17 cellular contexts compared by ENCODE assay signal in genomic region chr3:13108861-13109260, GRCh38. TPM values are rescaled to one million over a fixed set of nuclear protein-coding genes. Genes with fewer than 3 reads are reported as not detected.
DNase-seq lines count a peak whose midpoint lies in the region; ATAC-seq, FAIRE-seq and TF ChIP-seq lines count a peak whose summit lies in the region.
"Had no signal": no experiment of that assay in that cellular context is flagged by ENCODE, and none has a peak within 500 bp of the region (broad histone marks: within the 10 kb centered on the region; RNA-seq: fewer than 3 reads in every experiment).

No MANE protein-coding gene starts in this region.

- no peaks in the 10 kb centered on the region for H3K36me3 ChIP-seq in right lobe of liver
- 0 out of 5 replicates have a peak, but pooled peaks cover 0 to 1% of the 10 kb centered on the region in 2 experiments for H3K36me3 ChIP-seq in HepG2 (replicated peaks in 1 of 2; ENCODE audit: control insufficient read depth in 1 of 2, insufficient read depth in 2 of 2, low read length in 2 of 2)
- no peaks in the 10 kb centered on the region for H3K36me3 ChIP-seq in mucosa of descending colon (ENCODE audit: low read depth)
- H3K36me3 ChIP-seq in upper lobe of right lung: no peaks in the 10 kb centered on the region

- TF ChIP-seq CTCF in right lobe of liver (IDR thresholded peaks at IDR 0.05) (no peak), HepG2 (CRISPR knock-in tag; IDR thresholded peaks at IDR 0.05) (no peak), chondrocyte (IDR thresholded peaks at IDR 0.05) (no peak), mucosa of descending colon (IDR thresholded peaks at IDR 0.05) (no peak), upper lobe of right lung (IDR thresholded peaks at IDR 0.05) (no peak), GM10248 (IDR thresholded peaks at IDR 0.05; ENCODE audit: control extremely low read depth, extremely low read depth, low read depth, missing control alignments) (no peak)

- H3K27ac ChIP-seq in right lobe of liver (no peak overlapping the region), HepG2 (ENCODE audit: extremely low read length, insufficient read depth, low read length) (no peak overlapping the region), upper lobe of right lung (no peak overlapping the region)
- H3K27ac ChIP-seq: KMS-11 had no signal

- H3K9me3 ChIP-seq in right lobe of liver (no peaks in the 10 kb centered on the region), HepG2 (ENCODE audit: low read length) (no peaks in the 10 kb centered on the region), mucosa of descending colon (no peaks in the 10 kb centered on the region), upper lobe of right lung (no peaks in the 10 kb centered on the region)

- TF ChIP-seq RAD21 in HepG2 (CRISPR knock-in tag; IDR thresholded peaks at IDR 0.05): no peak

- no peak overlapping the region for H3K4me3 Mint-ChIP-seq in chondrocyte (ENCODE audit: unreplicated experiment)

- POLR2A ChIA-PET in HepG2 (lab: Yijun Ruan, JAX): no interaction called here
- POLR2A ChIA-PET in GM10248 (lab: Yijun Ruan, JAX): no interaction called here

- no peak for FAIRE-seq in HepG2 (lab: Jason Lieb, UNC)
- FAIRE-seq: GM12892 had no signal

- H2AFZ ChIP-seq in HepG2 (ENCODE audit: low read length): no peak overlapping the region

- no peaks in the 10 kb centered on the region for H3K36me3 Mint-ChIP-seq in chondrocyte (ENCODE audit: low read depth)
- H3K36me3 Mint-ChIP-seq: CD14-positive monocyte had no signal

- intact Hi-C loops in right lobe of liver (cut with DNase I): no loop called here
- intact Hi-C loops in HepG2 (cut with micrococcal nuclease; ENCODE audit: unreplicated experiment): no loop called here
- intact Hi-C loops in mucosa of descending colon (cut with DNase I, micrococcal nuclease): no loop called here
- intact Hi-C loops in upper lobe of right lung (cut with DNase I): no loop called here

- H3K4me3 ChIP-seq in right lobe of liver (no peak overlapping the region), HepG2 (replicated peaks in 1 of 3; ENCODE audit: insufficient read depth in 1 of 3, low read depth in 2 of 3, low read length in 3 of 3) (no peak overlapping the region), mucosa of descending colon (no peak overlapping the region), upper lobe of right lung (no peak overlapping the region)

- in situ Hi-C loops in HepG2 (cut with HindIII; ENCODE audit: extremely low pct_ligation_motif_present, low pct_unique_long_range_greater_than_20kb): no loop called here

- no peak for TF ChIP-seq POLR2A in right lobe of liver (IDR thresholded peaks at IDR 0.05)
- TF ChIP-seq POLR2A in HepG2 (IDR thresholded peaks at IDR 0.05; ENCODE audit: insufficient read depth in 1 of 2, low read depth in 2 of 2, low read length in 2 of 2): no peak

- CTCF ChIA-PET in HepG2 (lab: Yijun Ruan, JAX; ENCODE audit: low intra/inter-chr PET ratio, low total read pairs) (no interaction called here), GM10248 (lab: Yijun Ruan, JAX) (interaction anchor here (1.2 kb wide), 1 partner anchor 368 kb away, joined by 3 read pairs; no protein-coding TSS in a partner anchor)

- H3K4me1 ChIP-seq in right lobe of liver (peaks cover 0 to 18% (median 6%) of the 10 kb centered on the region in 4 donors), HepG2 (ENCODE audit: insufficient read depth, low read length) (peaks cover 39% of the 10 kb centered on the region), mucosa of descending colon (ENCODE audit: low read depth) (peaks cover 13% of the 10 kb centered on the region), upper lobe of right lung (no peaks in the 10 kb centered on the region)

- peaks cover 16% of the 10 kb centered on the region; the same call in 1 of the 2 replicates for H4K20me1 ChIP-seq in HepG2 (ENCODE audit: insufficient read depth, low read length)

- no peak overlapping the region for H3K27ac Mint-ChIP-seq in chondrocyte (ENCODE audit: unreplicated experiment)
- H3K27ac Mint-ChIP-seq: CD14-positive monocyte had no signal

- no TSS peak for BruUV-seq in HepG2 (replicated peaks; lab: Mats Ljungman, UMichigan)

- H3K4me2 ChIP-seq in HepG2 (ENCODE audit: low read depth, low read length): no peak overlapping the region
- H3K4me2 ChIP-seq: KMS-11 had no signal

- TF ChIP-seq EP300 in HepG2 (IDR thresholded peaks at IDR 0.05; ENCODE audit: low read depth in 2 of 2, low read length in 2 of 2) (no peak), HepG2 (CRISPR knock-in tag; IDR thresholded peaks at IDR 0.05; ENCODE audit: borderline replicate concordance) (no peak)

- peak in 2 of 3 donors; percentile 5 to 21 for DNase-seq in right lobe of liver
- DNase-seq in HepG2 (ENCODE audit: low spot score): no peak
- DNase-seq in chondrocyte (ENCODE audit: low spot score): peak; percentile 46
- DNase-seq in mucosa of descending colon: peak in 2 of 3 donors; percentile 24 to 25
- peak; percentile 45 for DNase-seq in upper lobe of right lung
- no peak for DNase-seq in NCI-H2196 (lab: John Stamatoyannopoulos, UW; ENCODE audit: unreplicated experiment)
- DNase-seq in GM10248 (ENCODE audit: extremely low spot score): no peak
- no peak for DNase-seq in midbrain (lab: John Stamatoyannopoulos, UW)
- DNase-seq: DMS 273 treated with DMSO at 0.1 percent for 48 hours, GF-D8, GOT3, NCI-H1436 treated with DMSO at 0.1 percent for 48 hours, NCI-H2029 treated with DMSO at 0.1 percent for 48 hours, NCI-H524 had no signal

- H3K9ac ChIP-seq in HepG2 (ENCODE audit: insufficient read depth, low read depth, low read length): no peak overlapping the region
- H3K9ac ChIP-seq: KMS-11 had no signal

- H3K9me3 Mint-ChIP-seq in chondrocyte (ENCODE audit: low read depth): no peaks in the 10 kb centered on the region

- H3K27me3 ChIP-seq in right lobe of liver (no peaks in the 10 kb centered on the region), HepG2 (ENCODE audit: control insufficient read depth in 1 of 2, insufficient read depth in 2 of 2, low read length in 2 of 2) (no peaks in the 10 kb centered on the region), upper lobe of right lung (no peaks in the 10 kb centered on the region)

- H3K4me1 Mint-ChIP-seq in chondrocyte (ENCODE audit: low read depth): no peaks in the 10 kb centered on the region

- ATAC-seq in right lobe of liver (no peak), HepG2 (no peak), mucosa of descending colon (no peak), upper lobe of right lung (no peak)

- peaks cover 29% of the 10 kb centered on the region for H3K27me3 Mint-ChIP-seq in chondrocyte (ENCODE audit: low read depth)

- WGBS in right lobe of liver (ENCODE audit: insufficient coverage, low coverage, low lambda C conversion rate, missing lambda C conversion rate): 83% methylated on average over 1 of the region's 12 CpGs
- 98% methylated on average over 12 of the region's 12 CpGs for WGBS in HepG2 (ENCODE audit: low lambda C conversion rate)

- no peaks in the 10 kb centered on the region for H3K79me2 ChIP-seq in HepG2 (ENCODE audit: insufficient read depth, low read length)

TF ChIP-seq in HepG2, 621 proteins besides CTCF, POLR2A, EP300 and RAD21 (continues in another document):
- TF ChIP-seq CERS6 (CRISPR knock-in tag; IDR thresholded peaks at IDR 0.05): no peak

RNA-seq across cellular contexts. Expression of gene IQSEC1, which starts 35.6 kb away (rescaled TPM):
- total RNA-seq in right lobe of liver: 10 to 100 TPM; 32.1 to 61.3 (median 48.9) TPM
- total RNA-seq in HepG2 (2016; rRNA removed; fragmentation: Illumina TruSeq; extraction: Trizol): 17.4 and 24.2 TPM in 2 replicates
- total RNA-seq in HepG2 (2016; cell fraction: cytosol; rRNA removed; fragmentation: Illumina TruSeq; extraction: Trizol; ENCODE audit: low read depth): 12.3 and 12.9 TPM in 2 replicates
- total RNA-seq in HepG2 (2016; cell fraction: insoluble cytoplasmic fraction; rRNA removed; fragmentation: Illumina TruSeq; extraction: Trizol): 17.6 and 20.3 TPM in 2 replicates
- 25.6 and 28.9 TPM in 2 replicates for total RNA-seq in HepG2 (2016; cell fraction: membrane; rRNA removed; fragmentation: Illumina TruSeq; extraction: Trizol)
- total RNA-seq in HepG2 (2016; cell fraction: nucleus; rRNA removed; fragmentation: Illumina TruSeq; extraction: Trizol): 26.8 and 29.4 TPM in 2 replicates
- 20.2 and 24.5 TPM in 2 replicates for polyA plus RNA-seq in HepG2 (2011; rRNA removed)
- polyA plus RNA-seq in HepG2 (2011; cell fraction: cytosol; rRNA removed): 11.4 and 12.7 TPM in 2 replicates
- polyA plus RNA-seq in HepG2 (2011; cell fraction: nucleus; rRNA removed): 77.1 and 100 TPM in 2 replicates
- 40.4 and 47.7 TPM in 2 replicates for polyA plus RNA-seq in HepG2 (2012)
- polyA plus RNA-seq in HepG2 (2016; cell fraction: cytosol; fragmentation: Illumina TruSeq; extraction: Trizol; ENCODE audit: low read depth): 3.1 and 3.4 TPM in 2 replicates
- polyA plus RNA-seq in HepG2 (2016; cell fraction: insoluble cytoplasmic fraction; fragmentation: Illumina TruSeq; extraction: Trizol; ENCODE audit: low read depth): 23.2 and 33.8 TPM in 2 replicates
- polyA plus RNA-seq in HepG2 (2016; cell fraction: membrane; fragmentation: Illumina TruSeq; extraction: Trizol; ENCODE audit: low read depth): 13.5 and 17.5 TPM in 2 replicates
- polyA plus RNA-seq in HepG2 (2016; cell fraction: nucleus; fragmentation: Illumina TruSeq; extraction: Trizol; ENCODE audit: insufficient read depth, low read depth): 57.5 and 60.4 TPM in 2 replicates
- 6.5 and 33.0 TPM in 2 replicates for polyA minus RNA-seq in HepG2 (2011; rRNA and poly(A)+ RNA removed; ENCODE audit: low replicate concordance)
- polyA minus RNA-seq in HepG2 (2011; cell fraction: cytosol; rRNA and poly(A)+ RNA removed): 25.6 and 30.7 TPM in 2 replicates
- 49.3 and 52.3 TPM in 2 replicates for polyA minus RNA-seq in HepG2 (2011; cell fraction: nucleus; rRNA and poly(A)+ RNA removed)
- 37.2 to 43.3 TPM (median 38.2 TPM) in 3 replicates for total RNA-seq in chondrocyte
- total RNA-seq in mucosa of descending colon: 10 to 100 TPM; 19.8 to 42.2 (median 21.9) TPM
- total RNA-seq in upper lobe of right lung: 61.6 TPM

Comparison
In these comparisons a context has a peak if more than half of its experiments do, and no peak if none do; other contexts are left out.
1. DNase-seq: peak in right lobe of liver (2 of 3), chondrocyte (single experiment), mucosa of descending colon (2 of 3) and upper lobe of right lung (single experiment); none in HepG2 (single experiment), NCI-H2196 (single experiment), GM10248 (single experiment) and midbrain (single experiment).